Comparison of ENCODE assay signal across 8 cellular contexts in genomic region chr9:98807811-98808195, GRCh38. TPM values are rescaled to one million over a fixed set of nuclear protein-coding genes. Genes with fewer than 3 reads are reported as not detected.
A peak's percentile ranks its signal among the peaks of the same experiment; 100 is the strongest.
DNase-seq lines count a peak whose midpoint lies in the region; ATAC-seq, FAIRE-seq and TF ChIP-seq lines count a peak whose summit lies in the region.

No MANE protein-coding gene starts in this region.

- no peak for TF ChIP-seq CTCF in keratinocyte (optimal IDR thresholded peaks at IDR 0.05 in 1 of 3, IDR thresholded peaks at IDR 0.05 in 1 of 3, conservative IDR thresholded peaks at IDR 0.05 in 1 of 3; ENCODE audit: extremely low read depth in 1 of 3, insufficient read depth in 2 of 3, low read length in 3 of 3)

- H3K27ac Mint-ChIP-seq in activated naive CD8-positive, alpha-beta T cell treated with anti-CD3 and anti-CD28 coated beads for 36 hours, result peak overlapping the region; percentile 64
- peak overlapping the region; percentile 37 for H3K27ac Mint-ChIP-seq in stimulated activated naive B cell treated with anti-CD40 and anti-IgM and Interleukin-4, amounts not matched to agents 10 μg/mL and 1 μg/mL and 100 μg/mL, for 72 hours

- H3K4me3 ChIP-seq in Jurkat, Clone E6-1 (ENCODE audit: low read length), result peak overlapping the region; percentile 69
- peak overlapping the region; percentile 37 to 75 (median 75) for H3K4me3 ChIP-seq in keratinocyte (ENCODE audit: control insufficient read depth in 2 of 3, extremely low read depth in 1 of 3, insufficient read depth in 2 of 3, low read depth in 1 of 3, low read length in 3 of 3)

- peak overlapping the region; percentile 47 for H3K9ac ChIP-seq in keratinocyte (ENCODE audit: control insufficient read depth, extremely low read depth, insufficient read depth, low read length)

- FAIRE-seq in keratinocyte (lab: Jason Lieb, UNC) (no peak), frontal cortex (lab: Jason Lieb, UNC) (no peak)

- no peaks in the 10 kb centered on the region for H3K79me2 ChIP-seq in keratinocyte (ENCODE audit: control insufficient read depth, insufficient read depth, low read length)

- H2AFZ ChIP-seq in keratinocyte (ENCODE audit: control insufficient read depth, low read length), result peak overlapping the region; percentile 27

- peaks cover 3% of the 10 kb centered on the region for H3K9me3 Mint-ChIP-seq in activated naive CD8-positive, alpha-beta T cell treated with anti-CD3 and anti-CD28 coated beads for 36 hours
- no peaks in the 10 kb centered on the region for H3K9me3 Mint-ChIP-seq in stimulated activated naive B cell treated with anti-CD40 and anti-IgM and Interleukin-4, amounts not matched to agents 10 μg/mL and 1 μg/mL and 100 μg/mL, for 72 hours

- no peaks in the 10 kb centered on the region for H3K9me1 ChIP-seq in keratinocyte (ENCODE audit: control insufficient read depth, extremely low read depth, insufficient read depth, low read length)

- peak overlapping the region; percentile 87 for H3K4me3 Mint-ChIP-seq in activated naive CD8-positive, alpha-beta T cell treated with anti-CD3 and anti-CD28 coated beads for 36 hours
- peak overlapping the region; percentile 86 to 89 for H3K4me3 Mint-ChIP-seq in stimulated activated naive B cell treated with anti-CD40 and anti-IgM and Interleukin-4, amounts not matched to agents 10 μg/mL and 1 μg/mL and 100 μg/mL, for 72 hours

- peak overlapping the region; percentile 83 for H3K4me2 ChIP-seq in keratinocyte (ENCODE audit: control insufficient read depth, extremely low read depth, insufficient read depth, low read depth, low read length)

- H3K36me3 Mint-ChIP-seq in activated naive CD8-positive, alpha-beta T cell treated with anti-CD3 and anti-CD28 coated beads for 36 hours, result peaks cover 4% of the 10 kb centered on the region
- H3K36me3 Mint-ChIP-seq in stimulated activated naive B cell treated with anti-CD40 and anti-IgM and Interleukin-4, amounts not matched to agents 10 μg/mL and 1 μg/mL and 100 μg/mL, for 72 hours, result peaks cover 0 to 3% of the 10 kb centered on the region in 2 donors

- no peaks in the 10 kb centered on the region for H4K20me1 ChIP-seq in keratinocyte (ENCODE audit: control insufficient read depth, extremely low read depth, insufficient read depth, low read length)

- H3K36me3 ChIP-seq in keratinocyte (ENCODE audit: control insufficient read depth in 2 of 2, extremely low read depth in 1 of 2, insufficient read depth in 2 of 2, low read length in 2 of 2), result no peaks in the 10 kb centered on the region

- H3K9me3 ChIP-seq in keratinocyte (ENCODE audit: control insufficient read depth, low read depth, low read length), result no peaks in the 10 kb centered on the region

- peaks cover 34% of the 10 kb centered on the region for H3K4me1 ChIP-seq in keratinocyte (ENCODE audit: control insufficient read depth, extremely low read depth, insufficient read depth, low read length)

- H3K27me3 ChIP-seq in keratinocyte (ENCODE audit: control insufficient read depth, extremely low read depth, insufficient read depth, low read length), result no peaks in the 10 kb centered on the region

- ATAC-seq in stimulated activated naive B cell treated with anti-CD40 and anti-IgM and Interleukin-4, amounts not matched to agents 10 μg/mL and 1 μg/mL and 100 μg/mL, for 72 hours (replicated peaks), result peak; percentile 74 to 79
- ATAC-seq in GM18873 (IDR thresholded peaks at IDR 0.05; ENCODE audit: low FRiP score, unreplicated experiment), result no peak

- no peak overlapping the region for H3K27ac ChIP-seq in keratinocyte (ENCODE audit: control insufficient read depth, insufficient read depth, low read length)

- DNase-seq in NCI-H510A (lab: John Stamatoyannopoulos, UW) (peak; percentile 27), NCI-H510A treated with DMSO at 0.1 percent for 48 hours (lab: John Stamatoyannopoulos, UW) (no peak), keratinocyte (ENCODE audit: low read depth, low spot score) (no peak), frontal cortex (ENCODE audit: low spot score in 2 of 2) (no peak)
- no peak for DNase-seq in Jurkat, Clone E6-1 (ENCODE audit: low read depth, low spot score)
- DNase-seq in activated naive CD8-positive, alpha-beta T cell treated with anti-CD3 and anti-CD28 coated beads for 36 hours, result peak; percentile 37
- no peak for DNase-seq in stimulated activated naive B cell treated with anti-CD40 and anti-IgM and Interleukin-4, amounts not matched to agents 10 μg/mL and 1 μg/mL and 100 μg/mL, for 72 hours

- H3K27me3 Mint-ChIP-seq in activated naive CD8-positive, alpha-beta T cell treated with anti-CD3 and anti-CD28 coated beads for 36 hours, result peaks cover 10% of the 10 kb centered on the region
- H3K27me3 Mint-ChIP-seq in stimulated activated naive B cell treated with anti-CD40 and anti-IgM and Interleukin-4, amounts not matched to agents 10 μg/mL and 1 μg/mL and 100 μg/mL, for 72 hours, result peaks cover 14 to 36% of the 10 kb centered on the region in 2 donors

- dilution Hi-C loops in keratinocyte (cut with MboI; ENCODE audit: extremely low pct_ligation_motif_present, low sequenced_read_pairs), result no loop called here

- peaks cover 34% of the 10 kb centered on the region for H3K4me1 Mint-ChIP-seq in activated naive CD8-positive, alpha-beta T cell treated with anti-CD3 and anti-CD28 coated beads for 36 hours
- peaks cover 15 to 20% of the 10 kb centered on the region in 2 donors for H3K4me1 Mint-ChIP-seq in stimulated activated naive B cell treated with anti-CD40 and anti-IgM and Interleukin-4, amounts not matched to agents 10 μg/mL and 1 μg/mL and 100 μg/mL, for 72 hours

RNA-seq across cellular contexts. Expression of gene GALNT12, which starts 0.3 kb away (rescaled TPM):
- 27.5 TPM for polyA plus RNA-seq in Jurkat, Clone E6-1 (2012; ENCODE audit: insufficient read depth, insufficient read length)
- 10 to 100 TPM in 1 of 2 experiments, 1 to 10 TPM in 1; 9.2 to 10.9 TPM for total RNA-seq in activated naive CD8-positive, alpha-beta T cell treated with anti-CD3 and anti-CD28 coated beads for 36 hours
- polyA plus RNA-seq in keratinocyte, result 1.1 to 1.8 TPM (median 1.2 TPM) in 3 replicates
- 0.60 TPM for polyA plus RNA-seq in keratinocyte (2011; ENCODE audit: low read depth)
- 0.44 and 0.74 TPM in 2 replicates for polyA plus RNA-seq in keratinocyte (2011; cell fraction: cytosol; rRNA removed)
- 1.5 and 1.6 TPM in 2 replicates for polyA plus RNA-seq in keratinocyte (2011; cell fraction: nucleus; rRNA removed)
- polyA plus RNA-seq in keratinocyte (2012; ENCODE audit: low replicate concordance), result 0.21 and 1.3 TPM in 2 replicates
- 0.49 to 1.4 TPM (median 1.0 TPM) in 3 replicates for polyA minus RNA-seq in keratinocyte
- polyA minus RNA-seq in keratinocyte (2011; cell fraction: cytosol; rRNA and poly(A)+ RNA removed), result 0.96 TPM
- polyA minus RNA-seq in keratinocyte (2011; cell fraction: nucleus; rRNA and poly(A)+ RNA removed), result 1.2 and 1.5 TPM in 2 replicates
- 0.82 TPM for total RNA-seq in frontal cortex

RNA-seq across cellular contexts. Expression of gene ANKS6, which starts 11.4 kb away (rescaled TPM):
- polyA plus RNA-seq in Jurkat, Clone E6-1 (2012; ENCODE audit: insufficient read depth, insufficient read length), result 37.8 TPM
- 10 to 100 TPM; 17.9 to 21.8 TPM for total RNA-seq in activated naive CD8-positive, alpha-beta T cell treated with anti-CD3 and anti-CD28 coated beads for 36 hours
- polyA plus RNA-seq in keratinocyte, result 11.5 to 14.4 TPM (median 13.5 TPM) in 3 replicates
- 10.0 TPM for polyA plus RNA-seq in keratinocyte (2011; ENCODE audit: low read depth)
- polyA plus RNA-seq in keratinocyte (2011; cell fraction: cytosol; rRNA removed), result 9.6 and 11.6 TPM in 2 replicates
- polyA plus RNA-seq in keratinocyte (2011; cell fraction: nucleus; rRNA removed), result 21.0 and 23.5 TPM in 2 replicates
- 11.2 and 18.3 TPM in 2 replicates for polyA plus RNA-seq in keratinocyte (2012; ENCODE audit: low replicate concordance)
- 10.9 to 16.3 TPM (median 16.3 TPM) in 3 replicates for polyA minus RNA-seq in keratinocyte
- polyA minus RNA-seq in keratinocyte (2011; cell fraction: cytosol; rRNA and poly(A)+ RNA removed), result 14.6 TPM
- 8.4 and 12.4 TPM in 2 replicates for polyA minus RNA-seq in keratinocyte (2011; cell fraction: nucleus; rRNA and poly(A)+ RNA removed)
- total RNA-seq in frontal cortex, result 2.4 TPM

Comparison
In these comparisons a context has a peak if more than half of its experiments do, and no peak if none do; other contexts are left out.
1. DNase-seq: peak in NCI-H510A (single experiment) and activated naive CD8-positive, alpha-beta T cell treated with anti-CD3 and anti-CD28 coated beads for 36 hours (single experiment); none in NCI-H510A treated with DMSO at 0.1 percent for 48 hours (single experiment), Jurkat, Clone E6-1 (single experiment), keratinocyte (single experiment), stimulated activated naive B cell treated with anti-CD40 and anti-IgM and Interleukin-4, amounts not matched to agents 10 μg/mL and 1 μg/mL and 100 μg/mL, for 72 hours (single experiment) and frontal cortex (0 of 2).